Comparison of ENCODE assay signal across 10 cellular contexts in the genomic region with DNA sequence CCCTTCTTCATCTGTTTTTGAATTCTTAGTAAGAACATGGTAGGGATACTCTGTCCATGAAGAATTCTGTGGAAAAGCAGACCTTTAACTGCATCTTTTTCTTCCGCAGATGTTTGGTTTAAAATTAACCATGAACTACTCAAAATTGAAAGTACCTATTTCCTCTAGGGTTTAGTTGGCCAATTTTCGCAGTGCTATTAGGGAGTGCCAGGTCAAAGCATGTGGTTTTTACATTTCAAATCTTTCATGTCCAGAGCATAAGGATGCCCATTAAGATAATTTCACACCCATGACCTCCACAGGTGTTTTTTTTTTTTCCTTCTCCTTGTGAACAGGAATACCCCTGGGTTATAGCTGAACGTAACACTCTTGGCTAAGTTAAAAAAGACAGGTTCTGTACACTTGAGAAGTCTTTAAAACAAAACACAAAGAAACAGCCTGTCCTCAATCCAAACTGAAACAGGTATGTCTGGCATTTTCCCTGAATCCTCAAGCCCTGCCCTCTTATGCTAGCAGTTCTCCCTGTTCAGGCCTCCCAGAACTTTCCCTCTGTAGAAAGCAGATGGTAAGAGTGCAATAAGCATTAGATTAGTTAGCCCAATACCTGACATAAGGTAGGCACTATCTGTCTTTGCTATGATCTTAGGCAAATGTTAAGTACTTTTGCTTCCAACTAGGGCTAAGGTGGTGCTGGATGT.
A peak's percentile ranks its signal among the peaks of the same experiment; 100 is the strongest.
DNase-seq lines count a peak whose midpoint lies in the region; ATAC-seq lines count a peak whose summit lies in the region.
"Had no signal": no experiment of that assay in that cellular context is flagged by ENCODE, and none has a peak within 500 bp of the region (broad histone marks: within the 10 kb centered on the region; RNA-seq: fewer than 3 reads in every experiment).

No MANE protein-coding gene starts in this region.

- peaks cover 40 to 74% (median 53%) of the 10 kb centered on the region in 3 donors for H3K4me1 Mint-ChIP-seq in T-cell

- H3K27ac Mint-ChIP-seq in T-cell: peak overlapping the region; percentile 34 to 69

- peaks cover 54% of the 10 kb centered on the region for H3K36me3 Mint-ChIP-seq in T-cell

- no peak for DNase-seq in T-cell
- peak; percentile 23 for DNase-seq in renal cortical epithelial cell (ENCODE audit: low read depth)
- no peak for DNase-seq in mucosa of gallbladder (ENCODE audit: low spot score)
- DNase-seq in DMS153 (lab: John Stamatoyannopoulos, UW): no peak
- no peak for DNase-seq in D341Med (ENCODE audit: low spot score)
- DNase-seq in NCI-H1694 (lab: John Stamatoyannopoulos, UW): no peak
- DNase-seq: NCI-H2171 treated with DMSO at 0.1 percent for 48 hours; stimulated activated CD4-positive, alpha-beta T cell treated with anti-CD3 and anti-CD28 coated beads, Interleukin-4, amount 100 ng/mL, for 24 hours had no signal

- POLR2A ChIA-PET in T-cell (lab: Charles Lee): interaction anchor here in 1 of 2 donors (0.6 kb wide), 1 partner anchor 32 kb away, joined by 7 read pairs; no protein-coding TSS in a partner anchor

- CTCF ChIA-PET in T-cell (lab: Charles Lee): interaction anchor here in 1 of 2 donors (0.5 to 1.1 kb wide), 2 partner anchors 8 to 17 kb away, joined by 3 to 4 read pairs; no protein-coding TSS in a partner anchor

- no peaks in the 10 kb centered on the region for H3K27me3 Mint-ChIP-seq in T-cell

- ATAC-seq in GM18511 (IDR thresholded peaks at IDR 0.05; ENCODE audit: unreplicated experiment) (peak; percentile 55), GM21723 (IDR thresholded peaks at IDR 0.05; ENCODE audit: unreplicated experiment) (peak; percentile 48), T-cell (replicated peaks in 1 of 4) (no peak)

- no peak overlapping the region for H3K4me3 Mint-ChIP-seq in T-cell

- H3K9me3 Mint-ChIP-seq in T-cell: no peaks in the 10 kb centered on the region

Comparison
In these comparisons a context has a peak if more than half of its experiments do, and no peak if none do; other contexts are left out.
1. ATAC-seq: peak in GM18511 (single experiment) and GM21723 (single experiment); none in T-cell (0 of 4).